In genomic region chr11:10139656-10140055, GRCh38 we compare ENCODE assay signal across 15 cellular contexts.
DNase-seq lines count a peak whose midpoint lies in the region; ATAC-seq, FAIRE-seq and TF ChIP-seq lines count a peak whose summit lies in the region.
"Had no signal": no experiment of that assay in that cellular context is flagged by ENCODE, and none has a peak within 500 bp of the region (broad histone marks: within the 10 kb centered on the region; RNA-seq: fewer than 3 reads in every experiment).

No MANE protein-coding gene starts in this region.

- no peak for TF ChIP-seq POLR2A in H54 (IDR thresholded peaks at IDR 0.05; ENCODE audit: low read depth, low read length)

- H3K4me3 Mint-ChIP-seq in osteocyte (ENCODE audit: unreplicated experiment): no peak overlapping the region
- no peak overlapping the region for H3K4me3 Mint-ChIP-seq in Caco-2 (ENCODE audit: unreplicated experiment)
- H3K4me3 Mint-ChIP-seq: brain, IgD-negative memory B cell had no signal

- peaks cover 13% of the 10 kb centered on the region; the same call in 1 of the 2 replicates for H3K79me2 ChIP-seq in SK-N-SH (ENCODE audit: insufficient read depth)

- peak overlapping the region; percentile 31 for H3K27ac Mint-ChIP-seq in osteocyte (ENCODE audit: unreplicated experiment)
- no peak overlapping the region for H3K27ac Mint-ChIP-seq in Caco-2 (ENCODE audit: unreplicated experiment)
- H3K27ac Mint-ChIP-seq: brain, IgD-negative memory B cell had no signal

- DNase-seq in H54 (ENCODE audit: insufficient read length, low spot score) (peak; percentile 23), SK-N-SH (no peak), fibroblast of peridontal ligament (ENCODE audit: extremely low read depth) (peak; percentile 75), osteocyte (ENCODE audit: extremely low spot score, unreplicated experiment) (no peak), KBM-7 (no peak), Caco-2 (no peak), BE2C (no peak)
- DNase-seq: activated T-cell treated with anti-CD3 and anti-CD28 coated beads for 4 hours; NCI-H2171 treated with DMSO at 0.1 percent for 48 hours; stimulated activated CD8-positive, alpha-beta memory T cell treated with anti-CD3 and anti-CD28 coated beads, Interleukin-4, amount 100 ng/mL, for 48 hours had no signal

- H3K4me1 Mint-ChIP-seq in osteocyte (ENCODE audit: unreplicated experiment) (peaks cover 28% of the 10 kb centered on the region), Caco-2 (ENCODE audit: low read depth, unreplicated experiment) (peaks cover 6% of the 10 kb centered on the region)
- H3K4me1 Mint-ChIP-seq: IgD-negative memory B cell had no signal

- CTCF ChIA-PET in SK-N-SH (lab: Yijun Ruan, JAX): no interaction called here
- CTCF ChIA-PET in Caco-2 (lab: Charles Lee): interaction anchor here (0.5 kb wide), 1 partner anchor 227 kb away, joined by 3 read pairs; no protein-coding TSS in a partner anchor

- peaks cover 6% of the 10 kb centered on the region for H3F3A ChIP-seq in SK-N-SH (replicated peaks; ENCODE audit: insufficient read depth)

- FAIRE-seq in H54 (lab: Jason Lieb, UNC): peak; percentile 84
- FAIRE-seq: frontal cortex had no signal

- in situ Hi-C loops in KBM-7 (cut with MboI; ENCODE audit: low pct_unique_long_range_greater_than_20kb, low sequenced_read_pairs): no loop called here

- H3K4me1 ChIP-seq in SK-N-SH (ENCODE audit: control insufficient read depth in 1 of 2, insufficient read depth in 2 of 2, low read depth in 1 of 2, low read length in 1 of 2): peaks cover 0 to 12% of the 10 kb centered on the region in 2 experiments; a peak in 1 of 4 replicates
- no peaks in the 10 kb centered on the region for H3K4me1 ChIP-seq in Caco-2
- no peaks in the 10 kb centered on the region for H3K4me1 ChIP-seq in BE2C

- H3K9me3 Mint-ChIP-seq in osteocyte (ENCODE audit: unreplicated experiment) (peaks cover 11% of the 10 kb centered on the region), Caco-2 (ENCODE audit: unreplicated experiment) (peaks cover 23% of the 10 kb centered on the region)

- H4K20me1 ChIP-seq in SK-N-SH (ENCODE audit: insufficient read depth): no peaks in the 10 kb centered on the region

- no peaks in the 10 kb centered on the region for H3K27me3 Mint-ChIP-seq in osteocyte (ENCODE audit: unreplicated experiment)
- H3K27me3 Mint-ChIP-seq in Caco-2 (ENCODE audit: insufficient read depth, unreplicated experiment): no peaks in the 10 kb centered on the region
- H3K27me3 Mint-ChIP-seq: brain had no signal

- H3K9ac ChIP-seq in SK-N-SH: no peak overlapping the region

- no TSS peak for BruUV-seq in Caco-2 (replicated peaks; lab: Mats Ljungman, UMichigan)

- H3K36me3 ChIP-seq in SK-N-SH (replicated peaks in 1 of 2; ENCODE audit: control insufficient read depth in 1 of 2, insufficient read depth in 2 of 2, low read length in 1 of 2): peaks cover 0 to 10% of the 10 kb centered on the region in 2 experiments
- no peaks in the 10 kb centered on the region for H3K36me3 ChIP-seq in Caco-2 (ENCODE audit: control insufficient read depth, insufficient read depth, low read length)
- H3K36me3 ChIP-seq in BE2C: no peaks in the 10 kb centered on the region

- H3K9me3 ChIP-seq in SK-N-SH (0 out of 2 replicates have a peak, but pooled peaks cover 4% of the 10 kb centered on the region), Caco-2 (peaks cover 5% of the 10 kb centered on the region), BE2C (no peaks in the 10 kb centered on the region)

- TF ChIP-seq RAD21 in SK-N-SH (IDR thresholded peaks at IDR 0.05; ENCODE audit: low read length): no peak

- TF ChIP-seq EP300 in SK-N-SH (IDR thresholded peaks at IDR 0.05; ENCODE audit: borderline replicate concordance in 1 of 2, low read depth in 1 of 2, low read length in 1 of 2): no peak

- TF ChIP-seq CTCF in SK-N-SH (IDR thresholded peaks at IDR 0.05) (no peak), osteocyte (IDR thresholded peaks at IDR 0.05) (no peak), Caco-2 (IDR thresholded peaks at IDR 0.05; ENCODE audit: insufficient read depth in 1 of 2, low read depth in 1 of 2, low read length in 1 of 2, severe bottlenecking in 1 of 2, unreplicated experiment in 1 of 2) (no peak), BE2C (IDR thresholded peaks at IDR 0.05; ENCODE audit: low read depth, low read length) (no peak)

- no peaks in the 10 kb centered on the region for H3K27me3 ChIP-seq in SK-N-SH (ENCODE audit: insufficient read depth)
- H3K27me3 ChIP-seq in Caco-2 (replicated peaks; ENCODE audit: control insufficient read depth, insufficient read depth, low read length): no peaks in the 10 kb centered on the region
- no peaks in the 10 kb centered on the region for H3K27me3 ChIP-seq in BE2C

- ATAC-seq in GM18498 (IDR thresholded peaks at IDR 0.05; ENCODE audit: unreplicated experiment): no peak

- no peak overlapping the region for H2AFZ ChIP-seq in SK-N-SH (ENCODE audit: low read depth)

- no peaks in the 10 kb centered on the region for H3K9me2 ChIP-seq in SK-N-SH

- peaks cover 11% of the 10 kb centered on the region for H3K36me3 Mint-ChIP-seq in osteocyte (ENCODE audit: unreplicated experiment)
- no peaks in the 10 kb centered on the region for H3K36me3 Mint-ChIP-seq in Caco-2 (ENCODE audit: insufficient read depth, unreplicated experiment)

- intact Hi-C loops in Caco-2 (cut with micrococcal nuclease; ENCODE audit: unreplicated experiment): no loop called here

- WGBS in SK-N-SH (ENCODE audit: low lambda C conversion rate): 72% methylated on average over 2 of the region's 2 CpGs

- no peak overlapping the region for H3K4me3 ChIP-seq in SK-N-SH (ENCODE audit: low read depth in 2 of 2, low read length in 1 of 2)
- no peak overlapping the region for H3K4me3 ChIP-seq in Caco-2 (ENCODE audit: low read depth, low read length)
- no peak overlapping the region for H3K4me3 ChIP-seq in BE2C (ENCODE audit: low read depth, low read length)
- H3K4me3 ChIP-seq: skin epidermis had no signal

- no peak overlapping the region for H3K27ac ChIP-seq in SK-N-SH (ENCODE audit: low read depth in 2 of 2, low read length in 1 of 2)

- POLR2A ChIA-PET in SK-N-SH (lab: Yijun Ruan, JAX): no interaction called here
- POLR2A ChIA-PET in Caco-2 (lab: Charles Lee): no interaction called here

- 0 out of 2 replicates have a peak overlapping the region, but pooled peaks have one; percentile 21 for H3K4me2 ChIP-seq in SK-N-SH

TF ChIP-seq in SK-N-SH, 30 proteins besides CTCF, POLR2A, EP300 and RAD21:
- TF ChIP-seq FOXM1 (IDR thresholded peaks at IDR 0.05; ENCODE audit: low read depth) (no peak), PBX3 (IDR thresholded peaks at IDR 0.05) (0 out of 2 replicates have a peak, but pooled peaks have one; percentile 19)
TF ChIP-seq in SK-N-SH: peak in this region for 1.

Comparison
In these comparisons a context has a peak if more than half of its experiments do, and no peak if none do; other contexts are left out.
1. DNase-seq: peak in H54 (single experiment) and fibroblast of peridontal ligament (single experiment); none in SK-N-SH (single experiment), osteocyte (single experiment), KBM-7 (single experiment), Caco-2 (0 of 2) and BE2C (single experiment).